8 cellular contexts compared by ENCODE assay signal in genomic region chr14:31592122-31592521, GRCh38.
"Had no signal": no experiment of that assay in that cellular context is flagged by ENCODE, and none has a peak within 500 bp of the region (broad histone marks: within the 10 kb centered on the region; RNA-seq: fewer than 3 reads in every experiment).

No MANE protein-coding gene starts in this region.

- H3K36me3 ChIP-seq: HAP-1 had no signal

- H3K4me1 ChIP-seq: HAP-1 had no signal

- H3K27ac Mint-ChIP-seq: GM23338, HFFc6, IgD-negative memory B cell had no signal

- H3K27ac ChIP-seq: HL-60 had no signal

- ATAC-seq: GM23338, HCT116 had no signal

- H3K9me3 Mint-ChIP-seq: GM23338, HFFc6, IgD-negative memory B cell had no signal

- H3K4me3 Mint-ChIP-seq: GM23338, HFFc6 had no signal

- H3K4me3 ChIP-seq: GM23338, HAP-1 had no signal

- H3K27me3 Mint-ChIP-seq: IgD-negative memory B cell had no signal

- DNase-seq: H7, HFFc6, KBM-7 had no signal

- H3K9me3 ChIP-seq: HAP-1 had no signal

- H2AFZ ChIP-seq: GM23338 had no signal

- H3K4me2 ChIP-seq: GM23338 had no signal
